8 cellular contexts compared by ENCODE assay signal in genomic region chr2:144215701-144216675, GRCh38.
DNase-seq lines count a peak whose midpoint lies in the region; ATAC-seq lines count a peak whose summit lies in the region.

No MANE protein-coding gene starts in this region.

- peak; percentile 61 for ATAC-seq in GM18511 (IDR thresholded peaks at IDR 0.05; ENCODE audit: unreplicated experiment)
- peak; percentile 67 for ATAC-seq in GM21576 (IDR thresholded peaks at IDR 0.05; ENCODE audit: unreplicated experiment)
- peak; percentile 48 for ATAC-seq in HG03442 (IDR thresholded peaks at IDR 0.05; ENCODE audit: unreplicated experiment)

- DNase-seq in dermis blood vessel endothelial cell (peak; percentile 1), kidney glomerular epithelial cell (lab: John Stamatoyannopoulos, UW) (no peak), NCI-H2196 treated with DMSO at 0.1 percent for 48 hours (lab: John Stamatoyannopoulos, UW; ENCODE audit: unreplicated experiment) (no peak), ACHN (no peak)
- DNase-seq in effector CD4-positive, alpha-beta T cell, result no peak

- in situ Hi-C loops in ACHN (cut with HindIII; ENCODE audit: low pct_ligation_motif_present, low pct_unique_long_range_greater_than_20kb, low sequenced_read_pairs), result no loop called here
